ENCODE assay signal across 16 cellular contexts in genomic region chr1:245301162-245301580, GRCh38.
DNase-seq lines count a peak whose midpoint lies in the region; ATAC-seq and TF ChIP-seq lines count a peak whose summit lies in the region.
"Had no signal": no experiment of that assay in that cellular context is flagged by ENCODE, and none has a peak within 500 bp of the region (broad histone marks: within the 10 kb centered on the region; RNA-seq: fewer than 3 reads in every experiment).

No MANE protein-coding gene starts in this region.

- H3K4me3 Mint-ChIP-seq in endothelial cell (ENCODE audit: unreplicated experiment) = no peak overlapping the region
- H3K4me3 Mint-ChIP-seq: activated naive CD8-positive, alpha-beta T cell; CD8-positive, alpha-beta T cell; nephron progenitor cell had no signal

- TF ChIP-seq POLR2A in upper lobe of left lung (IDR thresholded peaks at IDR 0.05) = no peak

- DNase-seq in SK-N-SH (no peak), endothelial cell (ENCODE audit: low spot score) (no peak), left lung (no peak), upper lobe of left lung (no peak), NOMO-1 (lab: John Stamatoyannopoulos, UW; ENCODE audit: unreplicated experiment in 2 of 2) (no peak)
- DNase-seq: CD8-positive, alpha-beta T cell; gastrocnemius medialis; GDM1; HCEC 1CT; nephron progenitor cell; NK-92 treated with Interleukin-12 subunit alpha and Interleukin-12 subunit beta, amount 100 ng/mL, for 24 hours; stomach had no signal

- H3K36me3 Mint-ChIP-seq in endothelial cell (ENCODE audit: low read depth, unreplicated experiment) = no peaks in the 10 kb centered on the region
- H3K36me3 Mint-ChIP-seq: CD8-positive, alpha-beta T cell had no signal

- POLR2A ChIA-PET in SK-N-SH (lab: Yijun Ruan, JAX) = no interaction called here

- H3K79me2 ChIP-seq in SK-N-SH (ENCODE audit: insufficient read depth) = 0 out of 2 replicates have a peak, but pooled peaks cover 3% of the 10 kb centered on the region

- H3K4me3 ChIP-seq in SK-N-SH (ENCODE audit: low read depth in 2 of 2, low read length in 1 of 2) (no peak overlapping the region), left lung (no peak overlapping the region), upper lobe of left lung (peak overlapping the region in 1 of 4 donors; percentile 15)
- H3K4me3 ChIP-seq: dorsolateral prefrontal cortex, stomach had no signal

- ATAC-seq in left lung = peak; percentile 51
- ATAC-seq in upper lobe of left lung (ENCODE audit: low FRiP score in 2 of 2) = peak; percentile 40 to 65
- ATAC-seq in HG03354 (IDR thresholded peaks at IDR 0.05; ENCODE audit: poor library complexity, severe bottlenecking, unreplicated experiment) = no peak
- no peak for ATAC-seq in GM19455 (IDR thresholded peaks at IDR 0.05; ENCODE audit: unreplicated experiment)
- ATAC-seq: CD8-positive, alpha-beta T cell; gastrocnemius medialis had no signal

- TF ChIP-seq EP300 in SK-N-SH (IDR thresholded peaks at IDR 0.05; ENCODE audit: borderline replicate concordance in 1 of 2, low read depth in 1 of 2, low read length in 1 of 2) = no peak
- no peak for TF ChIP-seq EP300 in upper lobe of left lung (IDR thresholded peaks at IDR 0.05)

- H3K27me3 Mint-ChIP-seq in endothelial cell (ENCODE audit: unreplicated experiment) = no peaks in the 10 kb centered on the region

- CTCF ChIA-PET in SK-N-SH (lab: Yijun Ruan, JAX) = interaction anchor here (0.6 kb wide), 1 partner anchor 244 kb away, joined by 3 read pairs; no protein-coding TSS in a partner anchor

- intact Hi-C loops in left lung (cut with DNase I) = no loop called here

- H3K9me2 ChIP-seq in SK-N-SH = no peaks in the 10 kb centered on the region

- H3K27ac ChIP-seq in SK-N-SH (ENCODE audit: low read depth in 2 of 2, low read length in 1 of 2) (peak overlapping the region; percentile 44 to 67), left lung (peak overlapping the region in 1 of 2 donors; percentile 26), upper lobe of left lung (no peak overlapping the region)
- H3K27ac ChIP-seq: dorsolateral prefrontal cortex, gastrocnemius medialis had no signal

- H3K9me3 ChIP-seq in SK-N-SH = no peaks in the 10 kb centered on the region
- H3K9me3 ChIP-seq in left lung = no peaks in the 10 kb centered on the region
- H3K9me3 ChIP-seq in upper lobe of left lung = no peaks in the 10 kb centered on the region
- H3K9me3 ChIP-seq: gastrocnemius medialis, stomach had no signal

- no peaks in the 10 kb centered on the region; the same call in 1 of the 2 replicates for H4K20me1 ChIP-seq in SK-N-SH (ENCODE audit: insufficient read depth)

- H3K27ac Mint-ChIP-seq in endothelial cell (ENCODE audit: unreplicated experiment) = peak overlapping the region; percentile 32
- H3K27ac Mint-ChIP-seq: activated naive CD8-positive, alpha-beta T cell; CD8-positive, alpha-beta T cell; nephron progenitor cell had no signal

- TF ChIP-seq CTCF in SK-N-SH (IDR thresholded peaks at IDR 0.05) = no peak
- no peak for TF ChIP-seq CTCF in endothelial cell (IDR thresholded peaks at IDR 0.05; ENCODE audit: unreplicated experiment)
- no peak for TF ChIP-seq CTCF in left lung (IDR thresholded peaks at IDR 0.05)
- no peak for TF ChIP-seq CTCF in upper lobe of left lung (IDR thresholded peaks at IDR 0.05)

- peaks cover 9% of the 10 kb centered on the region for H3F3A ChIP-seq in SK-N-SH (replicated peaks; ENCODE audit: insufficient read depth)

- no peaks in the 10 kb centered on the region for H3K9me3 Mint-ChIP-seq in endothelial cell (ENCODE audit: unreplicated experiment)
- H3K9me3 Mint-ChIP-seq: CD8-positive, alpha-beta T cell had no signal

- peaks cover 0 to 9% of the 10 kb centered on the region in 2 experiments for H3K36me3 ChIP-seq in SK-N-SH (replicated peaks in 1 of 2; ENCODE audit: control insufficient read depth in 1 of 2, insufficient read depth in 2 of 2, low read length in 1 of 2)
- no peaks in the 10 kb centered on the region for H3K36me3 ChIP-seq in left lung
- no peaks in the 10 kb centered on the region for H3K36me3 ChIP-seq in upper lobe of left lung
- H3K36me3 ChIP-seq: gastrocnemius medialis, stomach had no signal

- H3K27me3 ChIP-seq in SK-N-SH (ENCODE audit: insufficient read depth) = no peaks in the 10 kb centered on the region
- H3K27me3 ChIP-seq in left lung = no peaks in the 10 kb centered on the region
- no peaks in the 10 kb centered on the region for H3K27me3 ChIP-seq in upper lobe of left lung
- H3K27me3 ChIP-seq: stomach had no signal

- H3K4me1 ChIP-seq in SK-N-SH (ENCODE audit: control insufficient read depth in 1 of 2, insufficient read depth in 2 of 2, low read depth in 1 of 2, low read length in 1 of 2) = peaks cover 11 to 30% of the 10 kb centered on the region in 2 experiments; a peak in 3 of 4 replicates
- peaks cover 0 to 4% of the 10 kb centered on the region in 2 donors for H3K4me1 ChIP-seq in left lung
- H3K4me1 ChIP-seq in upper lobe of left lung = peaks cover 0 to 7% (median 2%) of the 10 kb centered on the region in 4 donors
- H3K4me1 ChIP-seq: gastrocnemius medialis had no signal

- peaks cover 9% of the 10 kb centered on the region for H3K4me1 Mint-ChIP-seq in endothelial cell (ENCODE audit: unreplicated experiment)

- WGBS in SK-N-SH (ENCODE audit: low lambda C conversion rate) = 56% methylated on average over 8 of the region's 10 CpGs
- 65 to 71% methylated on average over 9 to 10 of the region's 10 CpGs for WGBS in upper lobe of left lung, 2 donors

- peak overlapping the region; percentile 28; the same call in 1 of the 2 replicates for H3K4me2 ChIP-seq in SK-N-SH

- TF ChIP-seq RAD21 in SK-N-SH (IDR thresholded peaks at IDR 0.05; ENCODE audit: low read length) = no peak

- 0 out of 2 replicates have a peak overlapping the region, but pooled peaks have one; percentile 29 for H2AFZ ChIP-seq in SK-N-SH (ENCODE audit: low read depth)

- H3K9ac ChIP-seq in SK-N-SH = no peak overlapping the region

TF ChIP-seq in SK-N-SH, 30 proteins besides CTCF, POLR2A, EP300 and RAD21:
- TF ChIP-seq TCF12 (IDR thresholded peaks at IDR 0.05) = peak; percentile 80
- TF ChIP-seq MAX (IDR thresholded peaks at IDR 0.05; ENCODE audit: low read depth) = peak; percentile 77
- no peak for TF ChIP-seq SIN3A (IDR thresholded peaks at IDR 0.05; ENCODE audit: borderline replicate concordance, low read depth, low read length)

Comparison
In these comparisons a context has a peak if more than half of its experiments do, and no peak if none do; other contexts are left out.
1. H3K27ac ChIP-seq: peak in SK-N-SH (2 of 2); none in upper lobe of left lung (0 of 4).
2. ATAC-seq: peak in left lung (single experiment) and upper lobe of left lung (2 of 2); none in HG03354 (single experiment) and GM19455 (single experiment).